In genomic region chr2:71332413-71332866, GRCh38 we compare ENCODE assay signal across 8 cellular contexts. TPM values are rescaled to one million over a fixed set of nuclear protein-coding genes. Genes with fewer than 3 reads are reported as not detected.
DNase-seq lines count a peak whose midpoint lies in the region; ATAC-seq and TF ChIP-seq lines count a peak whose summit lies in the region.

No MANE protein-coding gene starts in this region.

- H3K4me3 ChIP-seq in heart right ventricle, result peak overlapping the region; percentile 71 to 97 (median 84)
- H3K4me3 ChIP-seq in ascending aorta, result peak overlapping the region; percentile 67 to 93
- H3K4me3 ChIP-seq in lung, result peak overlapping the region; percentile 70
- H3K4me3 ChIP-seq in urinary bladder (ENCODE audit: low read depth, low read length), result peak overlapping the region; percentile 90

- DNase-seq in heart right ventricle (no peak), cardiac septum (ENCODE audit: low spot score) (no peak), ascending aorta (ENCODE audit: low spot score in 2 of 2) (no peak), lung (ENCODE audit: low spot score) (no peak), NCI-H774 (lab: John Stamatoyannopoulos, UW) (no peak)
- no peak for DNase-seq in stimulated activated CD4-positive, alpha-beta T cell treated with anti-CD3 and anti-CD28 coated beads, Interleukin-1b, Interleukin-23, amount 100 ng/mL, for 48 hours

- intact Hi-C loops in heart right ventricle (cut with DNase I) (loop anchor here in 7 of 10 donors (1.0 to 5.0 kb wide), 7 partner anchors 35 to 110 kb away; partner anchors contain the start of gene PAIP2B (in 1 of the 7)), cardiac septum (cut with DNase I) (loop anchor here (5.0 kb wide), 1 partner anchor 35 kb away; no protein-coding TSS in a partner anchor), ascending aorta (cut with DNase I) (loop anchor here (5.0 to 10.0 kb wide), 3 partner anchors 265 to 1780 kb away; partner anchors contain the start of genes CYP26B1, NAGK and RAB11FIP5)

- H3K36me3 ChIP-seq in heart right ventricle, result peaks cover 0 to 11% (median 0%) of the 10 kb centered on the region in 9 donors
- H3K36me3 ChIP-seq in ascending aorta, result no peaks in the 10 kb centered on the region
- peaks cover 0 to 3% of the 10 kb centered on the region in 2 donors for H3K36me3 ChIP-seq in lung (ENCODE audit: control insufficient read depth in 2 of 2, insufficient read depth in 2 of 2, low read length in 2 of 2)
- no peaks in the 10 kb centered on the region for H3K36me3 ChIP-seq in urinary bladder (ENCODE audit: insufficient read depth)

- no peaks in the 10 kb centered on the region for H3K27me3 ChIP-seq in heart right ventricle
- no peaks in the 10 kb centered on the region for H3K27me3 ChIP-seq in ascending aorta
- no peaks in the 10 kb centered on the region for H3K27me3 ChIP-seq in lung (ENCODE audit: control insufficient read depth, insufficient read depth)

- peaks cover 3 to 58% (median 45%) of the 10 kb centered on the region in 9 donors for H3K4me1 ChIP-seq in heart right ventricle
- peaks cover 4 to 20% of the 10 kb centered on the region in 2 donors for H3K4me1 ChIP-seq in ascending aorta
- peaks cover 3 to 7% of the 10 kb centered on the region in 2 donors for H3K4me1 ChIP-seq in lung (ENCODE audit: control insufficient read depth in 2 of 2, insufficient read depth in 2 of 2, low read length in 2 of 2)
- H3K4me1 ChIP-seq in urinary bladder (ENCODE audit: insufficient read depth), result peaks cover 3% of the 10 kb centered on the region

- ATAC-seq in heart right ventricle, result no peak
- no peak for ATAC-seq in lung (ENCODE audit: insufficient read depth, low FRiP score)
- no peak for ATAC-seq in GM21619 (IDR thresholded peaks at IDR 0.05; ENCODE audit: unreplicated experiment)

- no peak for TF ChIP-seq CTCF in heart right ventricle (IDR thresholded peaks at IDR 0.05)
- TF ChIP-seq CTCF in ascending aorta (IDR thresholded peaks at IDR 0.05), result no peak
- no peak for TF ChIP-seq CTCF in lung (IDR thresholded peaks at IDR 0.05; ENCODE audit: control extremely low read depth, extremely low read depth)

- H3K9me3 ChIP-seq in heart right ventricle (no peaks in the 10 kb centered on the region), ascending aorta (no peaks in the 10 kb centered on the region), lung (ENCODE audit: control insufficient read depth in 2 of 2, insufficient read depth in 1 of 2, low read length in 1 of 2) (no peaks in the 10 kb centered on the region)

- WGBS in heart right ventricle, 2 donors, result 2% methylated on average over 8 of the region's 8 CpGs
- 1 to 2% methylated on average over 8 of the region's 8 CpGs for whole genome bisulfite sequencing in lung, 2 donors
- 2% methylated on average over 8 of the region's 8 CpGs for WGBS in urinary bladder

- H3K27ac ChIP-seq in heart right ventricle (peak overlapping the region in 9 of 10 donors; percentile 88 to 96 (median 95)), ascending aorta (peak overlapping the region; percentile 79 to 93), lung (ENCODE audit: low read depth in 1 of 2, low read length in 1 of 2) (peak overlapping the region; percentile 95 to 99), urinary bladder (ENCODE audit: low read depth) (peak overlapping the region; percentile 97)

RNA-seq across cellular contexts. Expression of gene ZNF638, which starts 0.9 kb away (rescaled TPM):
- total RNA-seq in heart right ventricle (100 to 1,000 TPM in 1 of 10 donors, 10 to 100 TPM in 9; 68.4 to 100 (median 82.8) TPM), cardiac septum (79.5 TPM), ascending aorta (56.0 TPM), lung (100 to 1,000 TPM in 1 of 2 donors, 10 to 100 TPM in 1; 82.0 to 371 TPM), urinary bladder (492 TPM)
- polyA plus RNA-seq in heart right ventricle (100 to 1,000 TPM in 1 of 2 donors, 10 to 100 TPM in 1; 45.2 to 219 TPM), lung (100 to 1,000 TPM in 1 of 2 donors, 10 to 100 TPM in 1; 45.1 to 129 TPM), urinary bladder (69.3 TPM)
